In genomic region chr1:111032295-111032897, GRCh38 we compare ENCODE assay signal across 9 cellular contexts.
A peak's percentile ranks its signal among the peaks of the same experiment; 100 is the strongest.
DNase-seq lines count a peak whose midpoint lies in the region; ATAC-seq and TF ChIP-seq lines count a peak whose summit lies in the region.
"Had no signal": no experiment of that assay in that cellular context is flagged by ENCODE, and none has a peak within 500 bp of the region (broad histone marks: within the 10 kb centered on the region; RNA-seq: fewer than 3 reads in every experiment).

No MANE protein-coding gene starts in this region.

- H3K36me3 Mint-ChIP-seq in naive thymus-derived CD4-positive, alpha-beta T cell, result peaks cover 0 to 10% (median 4%) of the 10 kb centered on the region in 5 donors
- H3K36me3 Mint-ChIP-seq: activated naive CD8-positive, alpha-beta T cell had no signal

- no peak overlapping the region for H3K27ac Mint-ChIP-seq in naive thymus-derived CD4-positive, alpha-beta T cell
- H3K27ac Mint-ChIP-seq: activated naive CD8-positive, alpha-beta T cell had no signal

- H3K36me3 ChIP-seq in colonic mucosa, result no peaks in the 10 kb centered on the region
- H3K36me3 ChIP-seq in naive thymus-derived CD4-positive, alpha-beta T cell (ENCODE audit: control insufficient read depth in 2 of 3, insufficient read depth in 3 of 3, low read length in 3 of 3), result no peaks in the 10 kb centered on the region

- CTCF ChIA-PET in naive thymus-derived CD4-positive, alpha-beta T cell (lab: Charles Lee), result interaction anchor here (0.6 to 1.2 kb wide), 4 partner anchors 9 to 1010 kb away, joined by 3 to 4 read pairs (median 4); no protein-coding TSS in a partner anchor

- H3K9me3 Mint-ChIP-seq in naive thymus-derived CD4-positive, alpha-beta T cell, result peaks cover 0 to 22% (median 5%) of the 10 kb centered on the region in 11 donors

- no peak overlapping the region for H3K9ac ChIP-seq in colonic mucosa (ENCODE audit: low read depth in 2 of 2, low read length in 2 of 2)

- no peaks in the 10 kb centered on the region for H3K27me3 ChIP-seq in colonic mucosa
- no peaks in the 10 kb centered on the region for H3K27me3 ChIP-seq in naive thymus-derived CD4-positive, alpha-beta T cell (ENCODE audit: control insufficient read depth in 2 of 2, insufficient read depth in 2 of 2, low read length in 2 of 2)

- ATAC-seq in naive thymus-derived CD4-positive, alpha-beta T cell, result peak; percentile 44

- POLR2A ChIA-PET in naive thymus-derived CD4-positive, alpha-beta T cell (lab: Charles Lee), result no interaction called here

- TF ChIP-seq CTCF in colonic mucosa (IDR thresholded peaks at IDR 0.05), result peak; percentile 93

- intact Hi-C loops in colonic mucosa (cut with DNase I), result no loop called here
- intact Hi-C loops in naive thymus-derived CD4-positive, alpha-beta T cell (cut with micrococcal nuclease), result loop anchor here (1.0 to 10.0 kb wide), 5 partner anchors 162 to 735 kb away; no protein-coding TSS in a partner anchor

- no peak overlapping the region for H3K27ac ChIP-seq in colonic mucosa
- H3K27ac ChIP-seq in naive thymus-derived CD4-positive, alpha-beta T cell (ENCODE audit: low read depth, low read length), result no peak overlapping the region

- DNase-seq in NCI-H510A treated with DMSO at 0.1 percent for 48 hours (lab: John Stamatoyannopoulos, UW) (peak; percentile 64), NCI-H510A (lab: John Stamatoyannopoulos, UW) (no peak), HT-29 (ENCODE audit: low spot score) (peak; percentile 65), RPMI7951 (ENCODE audit: low read depth) (peak; percentile 39), colonic mucosa (peak; percentile 33), DMS79 (lab: John Stamatoyannopoulos, UW) (no peak), UCSD-AML1 (lab: John Stamatoyannopoulos, UW; ENCODE audit: unreplicated experiment) (no peak)
- DNase-seq in naive thymus-derived CD4-positive, alpha-beta T cell, result peak in 7 of 9 donors; percentile 26 to 64 (median 42)

- no peak overlapping the region for H3K4me3 ChIP-seq in colonic mucosa
- no peak overlapping the region for H3K4me3 ChIP-seq in naive thymus-derived CD4-positive, alpha-beta T cell (ENCODE audit: low read length)

- H3K9me3 ChIP-seq in colonic mucosa, result no peaks in the 10 kb centered on the region
- no peaks in the 10 kb centered on the region for H3K9me3 ChIP-seq in naive thymus-derived CD4-positive, alpha-beta T cell (ENCODE audit: control insufficient read depth in 2 of 3, low read length in 3 of 3)

- peaks cover 0 to 33% (median 30%) of the 10 kb centered on the region in 5 donors for H3K27me3 Mint-ChIP-seq in naive thymus-derived CD4-positive, alpha-beta T cell

- no peak overlapping the region for H3K4me3 Mint-ChIP-seq in naive thymus-derived CD4-positive, alpha-beta T cell
- H3K4me3 Mint-ChIP-seq: activated naive CD8-positive, alpha-beta T cell had no signal

- peaks cover 0 to 5% (median 0%) of the 10 kb centered on the region in 7 donors for H3K4me1 Mint-ChIP-seq in naive thymus-derived CD4-positive, alpha-beta T cell

- H3K4me1 ChIP-seq in colonic mucosa, result no peaks in the 10 kb centered on the region
- no peaks in the 10 kb centered on the region for H3K4me1 ChIP-seq in naive thymus-derived CD4-positive, alpha-beta T cell (ENCODE audit: control insufficient read depth in 2 of 2, insufficient read depth in 2 of 2, low read length in 2 of 2)

Comparison
In these comparisons a context has a peak if more than half of its experiments do, and no peak if none do; other contexts are left out.
1. DNase-seq: peak in NCI-H510A treated with DMSO at 0.1 percent for 48 hours (single experiment), HT-29 (single experiment), RPMI7951 (single experiment), colonic mucosa (single experiment) and naive thymus-derived CD4-positive, alpha-beta T cell (7 of 9); none in NCI-H510A (single experiment), DMS79 (single experiment) and UCSD-AML1 (single experiment).